In the genomic region with DNA sequence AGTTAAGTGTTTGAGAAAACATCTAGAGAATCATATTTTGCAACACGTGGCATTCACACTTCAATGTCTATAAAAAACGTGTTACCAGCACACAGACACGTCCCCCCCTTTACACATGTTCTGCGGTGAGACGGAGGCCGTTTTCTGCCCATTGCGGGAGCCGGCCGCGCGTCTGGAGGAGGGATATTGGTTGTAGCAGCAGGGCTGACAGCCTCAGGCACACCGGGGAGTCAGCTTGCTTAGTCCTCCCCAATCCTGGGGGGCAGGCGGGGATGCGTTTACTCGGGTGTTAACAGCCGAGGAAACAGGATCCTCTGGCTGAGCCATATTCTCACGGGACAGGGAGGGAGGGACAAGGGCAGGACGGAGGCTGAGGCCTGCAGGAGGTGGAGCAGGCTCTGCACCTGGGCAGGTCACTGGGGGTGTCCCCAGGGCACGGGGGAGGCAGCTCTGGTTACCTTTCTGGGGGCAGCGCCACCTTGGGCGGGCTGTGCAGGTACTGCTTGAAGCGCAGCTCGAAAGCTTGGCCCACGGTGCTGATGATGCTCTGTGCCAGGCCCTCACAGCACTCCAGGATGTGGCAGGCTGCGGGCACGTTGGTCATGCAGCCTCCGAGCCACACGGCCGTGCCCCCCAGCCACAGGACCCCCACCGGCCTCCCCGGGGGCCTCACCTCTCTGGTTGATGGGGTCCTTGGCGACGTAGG, we compare ENCODE assay signal across 2 cellular contexts.
A peak's percentile ranks its signal among the peaks of the same experiment; 100 is the strongest.
TF ChIP-seq lines count a peak whose summit lies in the region.

No MANE protein-coding gene starts in this region.

TF ChIP-seq in K562, 482 proteins besides CTCF, POLR2A, EP300 and RAD21:
- TF ChIP-seq ETV5 (CRISPR knock-in tag; IDR thresholded peaks at IDR 0.05; ENCODE audit: low read depth), result no peak
- peak; percentile 65 for TF ChIP-seq ZNF263 (CRISPR knock-in tag; IDR thresholded peaks at IDR 0.05; ENCODE audit: borderline replicate concordance)

TF ChIP-seq in HepG2, 621 proteins besides CTCF, POLR2A, EP300 and RAD21:
- peak; percentile 79 for TF ChIP-seq MNT (IDR thresholded peaks at IDR 0.05)
- TF ChIP-seq CREB1 (IDR thresholded peaks at IDR 0.05), result no peak
- no peak for TF ChIP-seq CREB1 (CRISPR knock-in tag; IDR thresholded peaks at IDR 0.05)
- TF ChIP-seq NR0B2 (CRISPR knock-in tag; IDR thresholded peaks at IDR 0.05), result no peak
